1 cellular context compared by ENCODE assay signal in the genomic region with DNA sequence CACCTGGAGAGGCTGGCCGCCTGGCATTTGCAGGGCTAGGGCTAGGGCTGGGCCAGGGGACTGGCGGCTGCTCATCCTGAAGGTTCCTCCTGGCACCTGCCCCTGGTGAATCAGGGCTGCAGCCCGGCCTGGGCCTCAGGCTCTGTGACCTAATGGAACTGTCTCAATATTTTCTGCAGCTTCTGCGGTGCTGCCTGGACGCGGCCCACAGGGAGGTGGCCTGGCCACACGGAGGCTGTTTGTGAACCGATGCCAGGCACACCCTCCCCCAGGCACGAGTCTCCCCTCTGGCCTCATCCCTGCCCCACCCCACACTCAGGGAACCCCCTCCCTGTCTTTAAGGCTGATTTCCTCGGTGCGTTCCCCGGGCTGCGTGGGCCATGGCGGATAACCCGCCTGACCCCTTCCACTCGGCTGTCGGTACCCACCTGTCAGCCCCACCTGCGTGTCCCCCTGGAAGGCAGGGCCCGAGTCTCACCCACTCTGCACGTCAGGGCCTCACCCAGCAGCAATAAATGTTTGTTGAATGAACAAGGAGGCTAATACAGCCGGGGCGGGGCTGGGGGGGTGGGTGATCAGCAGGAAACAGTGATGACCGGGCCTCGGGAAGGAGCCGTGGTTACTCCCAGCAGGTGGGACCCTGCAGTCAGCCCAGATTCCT.
TF ChIP-seq lines count a peak whose summit lies in the region.

No MANE protein-coding gene starts in this region.

TF ChIP-seq in GM23338, 12 proteins besides CTCF, POLR2A, EP300 and RAD21:
- TF ChIP-seq, protein P1, sequence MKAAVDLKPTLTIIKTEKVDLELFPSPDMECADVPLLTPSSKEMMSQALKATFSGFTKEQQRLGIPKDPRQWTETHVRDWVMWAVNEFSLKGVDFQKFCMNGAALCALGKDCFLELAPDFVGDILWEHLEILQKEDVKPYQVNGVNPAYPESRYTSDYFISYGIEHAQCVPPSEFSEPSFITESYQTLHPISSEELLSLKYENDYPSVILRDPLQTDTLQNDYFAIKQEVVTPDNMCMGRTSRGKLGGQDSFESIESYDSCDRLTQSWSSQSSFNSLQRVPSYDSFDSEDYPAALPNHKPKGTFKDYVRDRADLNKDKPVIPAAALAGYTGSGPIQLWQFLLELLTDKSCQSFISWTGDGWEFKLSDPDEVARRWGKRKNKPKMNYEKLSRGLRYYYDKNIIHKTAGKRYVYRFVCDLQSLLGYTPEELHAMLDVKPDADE (IDR thresholded peaks at IDR 0.05): no peak
- TF ChIP-seq EZH2phosphoT487 (IDR thresholded peaks at IDR 0.05; ENCODE audit: unreplicated experiment) (no peak), ZNF331 (CRISPR knock-in tag; IDR thresholded peaks at IDR 0.05; ENCODE audit: low read depth) (no peak), POLR2AphosphoS5 (IDR thresholded peaks at IDR 0.05; ENCODE audit: low read depth) (no peak), NANOG (IDR thresholded peaks at IDR 0.05; ENCODE audit: borderline replicate concordance) (no peak), CREB1 (CRISPR knock-in tag; IDR thresholded peaks at IDR 0.05; ENCODE audit: low read depth) (no peak), STAT1 (IDR thresholded peaks at IDR 0.05; ENCODE audit: unreplicated experiment) (no peak)
- TF ChIP-seq, protein P2, sequence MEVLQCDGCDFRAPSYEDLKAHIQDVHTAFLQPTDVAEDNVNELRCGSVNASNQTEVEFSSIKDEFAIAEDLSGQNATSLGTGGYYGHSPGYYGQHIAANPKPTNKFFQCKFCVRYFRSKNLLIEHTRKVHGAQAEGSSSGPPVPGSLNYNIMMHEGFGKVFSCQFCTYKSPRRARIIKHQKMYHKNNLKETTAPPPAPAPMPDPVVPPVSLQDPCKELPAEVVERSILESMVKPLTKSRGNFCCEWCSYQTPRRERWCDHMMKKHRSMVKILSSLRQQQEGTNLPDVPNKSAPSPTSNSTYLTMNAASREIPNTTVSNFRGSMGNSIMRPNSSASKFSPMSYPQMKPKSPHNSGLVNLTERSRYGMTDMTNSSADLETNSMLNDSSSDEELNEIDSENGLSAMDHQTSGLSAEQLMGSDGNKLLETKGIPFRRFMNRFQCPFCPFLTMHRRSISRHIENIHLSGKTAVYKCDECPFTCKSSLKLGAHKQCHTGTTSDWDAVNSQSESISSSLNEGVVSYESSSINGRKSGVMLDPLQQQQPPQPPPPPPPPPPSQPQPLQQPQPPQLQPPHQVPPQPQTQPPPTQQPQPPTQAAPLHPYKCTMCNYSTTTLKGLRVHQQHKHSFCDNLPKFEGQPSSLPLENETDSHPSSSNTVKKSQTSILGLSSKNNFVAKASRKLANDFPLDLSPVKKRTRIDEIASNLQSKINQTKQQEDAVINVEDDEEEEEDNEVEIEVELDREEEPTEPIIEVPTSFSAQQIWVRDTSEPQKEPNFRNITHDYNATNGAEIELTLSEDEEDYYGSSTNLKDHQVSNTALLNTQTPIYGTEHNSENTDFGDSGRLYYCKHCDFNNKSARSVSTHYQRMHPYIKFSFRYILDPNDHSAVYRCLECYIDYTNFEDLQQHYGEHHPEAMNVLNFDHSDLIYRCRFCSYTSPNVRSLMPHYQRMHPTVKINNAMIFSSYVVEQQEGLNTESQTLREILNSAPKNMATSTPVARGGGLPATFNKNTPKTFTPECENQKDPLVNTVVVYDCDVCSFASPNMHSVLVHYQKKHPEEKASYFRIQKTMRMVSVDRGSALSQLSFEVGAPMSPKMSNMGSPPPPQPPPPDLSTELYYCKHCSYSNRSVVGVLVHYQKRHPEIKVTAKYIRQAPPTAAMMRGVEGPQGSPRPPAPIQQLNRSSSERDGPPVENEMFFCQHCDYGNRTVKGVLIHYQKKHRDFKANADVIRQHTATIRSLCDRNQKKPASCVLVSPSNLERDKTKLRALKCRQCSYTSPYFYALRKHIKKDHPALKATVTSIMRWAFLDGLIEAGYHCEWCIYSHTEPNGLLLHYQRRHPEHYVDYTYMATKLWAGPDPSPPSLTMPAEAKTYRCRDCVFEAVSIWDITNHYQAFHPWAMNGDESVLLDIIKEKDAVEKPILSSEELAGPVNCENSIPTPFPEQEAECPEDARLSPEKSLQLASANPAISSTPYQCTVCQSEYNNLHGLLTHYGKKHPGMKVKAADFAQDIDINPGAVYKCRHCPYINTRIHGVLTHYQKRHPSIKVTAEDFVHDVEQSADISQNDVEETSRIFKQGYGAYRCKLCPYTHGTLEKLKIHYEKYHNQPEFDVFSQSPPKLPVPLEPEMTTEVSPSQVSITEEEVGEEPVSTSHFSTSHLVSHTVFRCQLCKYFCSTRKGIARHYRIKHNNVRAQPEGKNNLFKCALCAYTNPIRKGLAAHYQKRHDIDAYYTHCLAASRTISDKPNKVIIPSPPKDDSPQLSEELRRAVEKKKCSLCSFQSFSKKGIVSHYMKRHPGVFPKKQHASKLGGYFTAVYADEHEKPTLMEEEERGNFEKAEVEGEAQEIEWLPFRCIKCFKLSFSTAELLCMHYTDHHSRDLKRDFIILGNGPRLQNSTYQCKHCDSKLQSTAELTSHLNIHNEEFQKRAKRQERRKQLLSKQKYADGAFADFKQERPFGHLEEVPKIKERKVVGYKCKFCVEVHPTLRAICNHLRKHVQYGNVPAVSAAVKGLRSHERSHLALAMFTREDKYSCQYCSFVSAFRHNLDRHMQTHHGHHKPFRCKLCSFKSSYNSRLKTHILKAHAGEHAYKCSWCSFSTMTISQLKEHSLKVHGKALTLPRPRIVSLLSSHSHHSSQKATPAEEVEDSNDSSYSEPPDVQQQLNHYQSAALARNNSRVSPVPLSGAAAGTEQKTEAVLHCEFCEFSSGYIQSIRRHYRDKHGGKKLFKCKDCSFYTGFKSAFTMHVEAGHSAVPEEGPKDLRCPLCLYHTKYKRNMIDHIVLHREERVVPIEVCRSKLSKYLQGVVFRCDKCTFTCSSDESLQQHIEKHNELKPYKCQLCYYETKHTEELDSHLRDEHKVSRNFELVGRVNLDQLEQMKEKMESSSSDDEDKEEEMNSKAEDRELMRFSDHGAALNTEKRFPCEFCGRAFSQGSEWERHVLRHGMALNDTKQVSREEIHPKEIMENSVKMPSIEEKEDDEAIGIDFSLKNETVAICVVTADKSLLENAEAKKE (CRISPR knock-in tag; IDR thresholded peaks at IDR 0.05): no peak
TF ChIP-seq in GM23338: peak in this region for 0.
